In the genomic region with DNA sequence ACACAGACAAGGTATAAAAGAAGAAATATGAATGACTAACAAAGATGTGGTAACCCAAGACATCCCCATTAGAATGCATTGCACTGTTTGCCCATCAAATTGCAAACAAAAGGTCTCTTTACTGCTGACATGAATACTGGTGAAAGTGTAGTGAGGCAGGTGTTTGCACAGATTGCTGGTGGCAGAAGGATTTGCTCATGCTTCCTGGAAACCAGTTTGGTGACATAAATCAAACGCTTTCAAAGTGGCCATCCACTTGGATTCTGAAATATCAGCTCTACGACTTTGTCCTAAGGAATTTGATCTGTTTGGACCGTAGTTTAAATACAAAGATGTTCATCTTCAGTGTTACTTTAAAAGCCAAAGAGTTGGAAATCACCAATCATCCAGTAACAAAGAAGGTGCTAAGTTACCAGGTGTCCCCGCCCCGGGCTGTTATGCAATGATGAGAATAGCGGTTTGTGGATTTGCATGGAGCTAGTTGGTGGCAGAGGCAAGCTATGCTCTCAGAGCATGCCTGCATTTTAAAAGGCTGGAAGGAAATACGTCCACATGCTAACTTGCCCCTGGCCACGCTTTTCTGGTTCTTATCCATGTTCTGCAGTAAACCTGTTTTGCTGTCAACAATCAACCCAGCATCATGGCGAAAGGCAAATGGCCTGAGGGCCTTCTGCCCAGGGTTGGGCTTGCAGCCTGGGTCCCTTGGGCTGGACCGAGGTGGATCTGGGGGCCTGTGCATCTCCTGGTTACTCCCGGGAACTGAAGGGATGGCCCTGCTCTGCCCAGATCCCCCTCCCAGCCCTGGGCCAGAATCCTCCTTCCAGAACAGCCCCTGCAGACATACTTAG, we compare ENCODE assay signal across 11 cellular contexts. TPM values are rescaled to one million over a fixed set of nuclear protein-coding genes. Genes with fewer than 3 reads are reported as not detected.
A peak's percentile ranks its signal among the peaks of the same experiment; 100 is the strongest.
DNase-seq lines count a peak whose midpoint lies in the region; ATAC-seq and TF ChIP-seq lines count a peak whose summit lies in the region.
"Had no signal": no experiment of that assay in that cellular context is flagged by ENCODE, and none has a peak within 500 bp of the region (broad histone marks: within the 10 kb centered on the region; RNA-seq: fewer than 3 reads in every experiment).

No MANE protein-coding gene starts in this region.

- H3K4me3 ChIP-seq in HUES6 (ENCODE audit: low read depth, low read length), result no peak overlapping the region

- H3K27ac Mint-ChIP-seq in activated CD8-positive, alpha-beta T cell treated with anti-CD3 and anti-CD28 coated beads for 36 hours, result no peak overlapping the region

- peaks cover 27% of the 10 kb centered on the region for H3K4me1 Mint-ChIP-seq in activated CD8-positive, alpha-beta T cell treated with anti-CD3 and anti-CD28 coated beads for 36 hours (ENCODE audit: low read depth)

- H3K27me3 Mint-ChIP-seq in activated CD8-positive, alpha-beta T cell treated with anti-CD3 and anti-CD28 coated beads for 36 hours, result peaks cover 68% of the 10 kb centered on the region

- H3K9ac ChIP-seq in HUES6 (ENCODE audit: low read length), result peak overlapping the region; percentile 19

- no peak overlapping the region for H3K27ac ChIP-seq in HUES6 (ENCODE audit: low read depth, low read length)
- H3K27ac ChIP-seq: neutrophil had no signal

- POLR2A ChIA-PET in activated CD8-positive, alpha-beta T cell treated with anti-CD3 and anti-CD28 coated beads for 36 hours (lab: Charles Lee), result interaction anchor here (0.6 to 1.5 kb wide), 2 partner anchors 84 to 240 kb away, joined by 3 to 4 read pairs; no protein-coding TSS in a partner anchor

- ATAC-seq in activated CD8-positive, alpha-beta T cell treated with anti-CD3 and anti-CD28 coated beads for 36 hours, result no peak

- H3K27me3 ChIP-seq in HUES6 (ENCODE audit: control insufficient read depth, insufficient read depth, low read length), result peaks cover 12% of the 10 kb centered on the region; the same call in 1 of the 2 replicates

- peaks cover 44% of the 10 kb centered on the region for H3K4me1 ChIP-seq in HUES6 (ENCODE audit: control insufficient read depth, insufficient read depth, low read length)

- no peaks in the 10 kb centered on the region for H3K36me3 ChIP-seq in HUES6 (ENCODE audit: control insufficient read depth, insufficient read depth, low read length)
- H3K36me3 ChIP-seq: neutrophil had no signal

- no peak for TF ChIP-seq CTCF in activated CD8-positive, alpha-beta T cell treated with anti-CD3 and anti-CD28 coated beads for 36 hours (IDR thresholded peaks at IDR 0.05)

- DNase-seq in DMS79 (lab: John Stamatoyannopoulos, UW) (peak; percentile 63), NCI-H345 treated with DMSO at 0.1 percent for 48 hours (lab: John Stamatoyannopoulos, UW; ENCODE audit: unreplicated experiment) (peak; percentile 98), germinal center (ENCODE audit: low spot score) (peak; percentile 58), NK-92 (lab: John Stamatoyannopoulos, UW; ENCODE audit: unreplicated experiment) (no peak), glomerular visceral epithelial cell (ENCODE audit: extremely low spot score) (no peak)
- DNase-seq in activated effector memory CD4-positive, alpha-beta T cell treated with Interleukin-2 at 50 U/mL for 16 hours, result no peak
- no peak for DNase-seq in activated CD8-positive, alpha-beta T cell treated with anti-CD3 and anti-CD28 coated beads for 36 hours

- intact Hi-C loops in activated CD8-positive, alpha-beta T cell treated with anti-CD3 and anti-CD28 coated beads for 36 hours (cut with micrococcal nuclease), result no loop called here

- no peaks in the 10 kb centered on the region for H3K9me3 Mint-ChIP-seq in activated CD8-positive, alpha-beta T cell treated with anti-CD3 and anti-CD28 coated beads for 36 hours
- H3K9me3 Mint-ChIP-seq: IgD-negative memory B cell had no signal

- H3K4me3 Mint-ChIP-seq in activated CD8-positive, alpha-beta T cell treated with anti-CD3 and anti-CD28 coated beads for 36 hours, result no peak overlapping the region

- CTCF ChIA-PET in activated CD8-positive, alpha-beta T cell treated with anti-CD3 and anti-CD28 coated beads for 36 hours (lab: Charles Lee), result interaction anchor here (1.2 to 7.6 kb wide), 6 partner anchors 14 to 303 kb away, joined by 3 to 76 read pairs (median 4); no protein-coding TSS in a partner anchor

- no peaks in the 10 kb centered on the region for H3K9me3 ChIP-seq in HUES6 (ENCODE audit: control insufficient read depth, insufficient read depth, low read depth, low read length)
- H3K9me3 ChIP-seq: neutrophil had no signal

- no peaks in the 10 kb centered on the region for H3K36me3 Mint-ChIP-seq in activated CD8-positive, alpha-beta T cell treated with anti-CD3 and anti-CD28 coated beads for 36 hours (ENCODE audit: low read depth)
- H3K36me3 Mint-ChIP-seq: IgD-negative memory B cell had no signal

RNA-seq across cellular contexts. Expression of a gene that starts 49.2 kb away (rescaled TPM):
- total RNA-seq in activated CD8-positive, alpha-beta T cell treated with anti-CD3 and anti-CD28 coated beads for 36 hours, result not detected
- total RNA-seq: glomerular endothelial cell had no signal

Comparison
In these comparisons a context has a peak if more than half of its experiments do, and no peak if none do; other contexts are left out.
1. DNase-seq: peak in DMS79 (single experiment), NCI-H345 treated with DMSO at 0.1 percent for 48 hours (single experiment) and germinal center (single experiment); none in NK-92 (single experiment), activated effector memory CD4-positive, alpha-beta T cell treated with Interleukin-2 at 50 U/mL for 16 hours (single experiment), activated CD8-positive, alpha-beta T cell treated with anti-CD3 and anti-CD28 coated beads for 36 hours (single experiment) and glomerular visceral epithelial cell (single experiment).